Comparison of ENCODE assay signal across 1 cellular context in genomic region chr11:61919113-61919840, GRCh38.
TF ChIP-seq lines count a peak whose summit lies in the region.

No MANE protein-coding gene starts in this region.

TF ChIP-seq in WTC11, 78 proteins besides CTCF, POLR2A, EP300 and RAD21 (continued from another document):
- TF ChIP-seq CDX4 (CRISPR knock-in tag; IDR thresholded peaks at IDR 0.05; ENCODE audit: borderline replicate concordance) (no peak), ZNF219 (CRISPR knock-in tag; IDR thresholded peaks at IDR 0.05; ENCODE audit: borderline replicate concordance) (no peak), OVOL2 (CRISPR knock-in tag; IDR thresholded peaks at IDR 0.05; ENCODE audit: borderline replicate concordance) (no peak), TP53 (CRISPR knock-in tag; IDR thresholded peaks at IDR 0.05) (no peak), NFYB (CRISPR knock-in tag; conservative IDR thresholded peaks at IDR 0.05; ENCODE audit: low read depth) (no peak)
